21 cellular contexts compared by ENCODE assay signal in the genomic region with DNA sequence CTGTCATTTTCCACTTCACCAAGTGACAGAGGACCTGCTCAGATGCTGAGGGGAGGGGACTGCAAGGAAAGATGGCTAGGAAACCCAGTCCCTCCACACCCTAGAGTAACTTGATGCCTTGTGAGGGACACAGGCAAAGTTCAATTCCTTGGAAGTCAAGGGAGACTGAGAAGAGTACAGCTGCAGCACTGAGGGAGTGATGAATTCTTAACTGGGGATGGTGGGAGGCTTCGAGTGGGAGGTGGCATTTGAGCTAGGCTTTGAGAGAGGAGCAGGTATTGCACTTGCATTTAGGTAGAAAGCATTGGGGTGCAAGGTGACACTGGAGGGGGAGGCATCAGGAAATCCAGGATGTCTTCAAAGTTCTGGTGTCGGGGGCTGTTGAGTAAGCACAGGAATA. TPM values are rescaled to one million over a fixed set of nuclear protein-coding genes. Genes with fewer than 3 reads are reported as not detected.
DNase-seq lines count a peak whose midpoint lies in the region; ATAC-seq and TF ChIP-seq lines count a peak whose summit lies in the region.
"Had no signal": no experiment of that assay in that cellular context is flagged by ENCODE, and none has a peak within 500 bp of the region (broad histone marks: within the 10 kb centered on the region; RNA-seq: fewer than 3 reads in every experiment).

No MANE protein-coding gene starts in this region.

- H3K9me3 ChIP-seq in osteoblast (ENCODE audit: low read depth, low read length) (no peaks in the 10 kb centered on the region), BE2C (no peaks in the 10 kb centered on the region)
- H3K9me3 ChIP-seq: A549, BLaER1 had no signal

- TF ChIP-seq CTCF in osteoblast (IDR thresholded peaks at IDR 0.05; ENCODE audit: extremely low read depth, low read depth, low read length) (no peak), mesothelial cell of epicardium (IDR thresholded peaks at IDR 0.05; ENCODE audit: unreplicated experiment) (no peak), BE2C (IDR thresholded peaks at IDR 0.05; ENCODE audit: low read depth, low read length) (no peak), omental fat pad (IDR thresholded peaks at IDR 0.05) (no peak)

- intact Hi-C loops in head of caudate nucleus (cut with DNase I): no loop called here

- no peak overlapping the region for H3K4me2 ChIP-seq in osteoblast (ENCODE audit: insufficient read depth, low read length)
- H3K4me2 ChIP-seq: A549, BLaER1 had no signal

- H3K27me3 Mint-ChIP-seq in activated T-cell treated with anti-CD3 and anti-CD28 coated beads, Interleukin-2, amount 50 U/mL, for 24 hours: no peaks in the 10 kb centered on the region
- no peaks in the 10 kb centered on the region for H3K27me3 Mint-ChIP-seq in mesothelial cell of epicardium (ENCODE audit: low read depth)
- H3K27me3 Mint-ChIP-seq: CD4-positive, alpha-beta memory T cell had no signal

- no peaks in the 10 kb centered on the region for H3K4me1 Mint-ChIP-seq in activated T-cell treated with anti-CD3 and anti-CD28 coated beads, Interleukin-2, amount 50 U/mL, for 24 hours (ENCODE audit: low read depth)
- no peaks in the 10 kb centered on the region for H3K4me1 Mint-ChIP-seq in mesothelial cell of epicardium

- H3K4me3 ChIP-seq in osteoblast (ENCODE audit: insufficient read depth, low read length): no peak overlapping the region
- no peak overlapping the region for H3K4me3 ChIP-seq in BE2C (ENCODE audit: low read depth, low read length)
- H3K4me3 ChIP-seq: A549, BLaER1, GM12878, GM23248 had no signal

- no peak overlapping the region for H3K27ac ChIP-seq in osteoblast (ENCODE audit: low read depth, low read length)
- H3K27ac ChIP-seq: 22Rv1, A549, BLaER1, GM23248 had no signal

- no peak for ATAC-seq in omental fat pad (ENCODE audit: low FRiP score)
- ATAC-seq: GM12878 had no signal

- H3K9me3 Mint-ChIP-seq in activated T-cell treated with anti-CD3 and anti-CD28 coated beads, Interleukin-2, amount 50 U/mL, for 24 hours: no peaks in the 10 kb centered on the region
- no peaks in the 10 kb centered on the region for H3K9me3 Mint-ChIP-seq in mesothelial cell of epicardium
- H3K9me3 Mint-ChIP-seq: CD4-positive, alpha-beta memory T cell had no signal

- H3K36me3 ChIP-seq in osteoblast (ENCODE audit: insufficient read depth, low read length) (peaks cover 42% of the 10 kb centered on the region), BE2C (no peaks in the 10 kb centered on the region)
- H3K36me3 ChIP-seq: BLaER1 had no signal

- DNase-seq in activated T-cell treated with anti-CD3 and anti-CD28 coated beads, Interleukin-2, amount 50 U/mL, for 24 hours: no peak
- DNase-seq in activated T-cell treated with anti-CD3 and anti-CD28 coated beads for 4 hours (no peak), head of caudate nucleus (peak in 38 of 42 donors; percentile 28 to 91 (median 69)), osteoblast (ENCODE audit: insufficient read length, low spot score, missing footprints) (peak; percentile 34), mesothelial cell of epicardium (ENCODE audit: low spot score in 2 of 2, unreplicated experiment in 2 of 2) (no peak), BE2C (no peak), omental fat pad (ENCODE audit: low spot score) (no peak)
- DNase-seq: CD4-positive, alpha-beta memory T cell; DMS53; DND-41; EL; GM23248; HCEC 1CT had no signal

- H3K4me3 Mint-ChIP-seq in activated T-cell treated with anti-CD3 and anti-CD28 coated beads, Interleukin-2, amount 50 U/mL, for 24 hours: no peak overlapping the region
- H3K4me3 Mint-ChIP-seq in mesothelial cell of epicardium: no peak overlapping the region
- H3K4me3 Mint-ChIP-seq: CD14-positive monocyte; CD4-positive, alpha-beta memory T cell had no signal

- peak overlapping the region; percentile 0 for H3K27ac Mint-ChIP-seq in activated T-cell treated with anti-CD3 and anti-CD28 coated beads, Interleukin-2, amount 50 U/mL, for 24 hours
- no peak overlapping the region for H3K27ac Mint-ChIP-seq in mesothelial cell of epicardium
- H3K27ac Mint-ChIP-seq: CD14-positive monocyte; CD4-positive, alpha-beta memory T cell had no signal

- H3K27me3 ChIP-seq in osteoblast (ENCODE audit: insufficient read depth, low read length) (no peaks in the 10 kb centered on the region), BE2C (0 out of 2 replicates have a peak, but pooled peaks cover 7% of the 10 kb centered on the region)
- H3K27me3 ChIP-seq: BLaER1 had no signal

- H3K36me3 Mint-ChIP-seq in activated T-cell treated with anti-CD3 and anti-CD28 coated beads, Interleukin-2, amount 50 U/mL, for 24 hours (ENCODE audit: low read depth): peaks cover 2% of the 10 kb centered on the region
- peaks cover 29% of the 10 kb centered on the region for H3K36me3 Mint-ChIP-seq in mesothelial cell of epicardium

- H4K20me1 ChIP-seq in osteoblast (ENCODE audit: insufficient read depth, low read length): no peaks in the 10 kb centered on the region
- H4K20me1 ChIP-seq: BLaER1 had no signal

- H3K4me1 ChIP-seq in osteoblast (ENCODE audit: insufficient read depth, low read length) (no peaks in the 10 kb centered on the region), BE2C (no peaks in the 10 kb centered on the region)

- no peaks in the 10 kb centered on the region for H3K79me2 ChIP-seq in osteoblast (ENCODE audit: insufficient read depth, low read length)

- no peak overlapping the region for H2AFZ ChIP-seq in osteoblast (ENCODE audit: low read length)
- H2AFZ ChIP-seq: GM23248 had no signal

RNA-seq across cellular contexts. Expression of a gene that starts 10.4 kb away (rescaled TPM):
- total RNA-seq in osteoblast (14.8 and 16.5 TPM in 2 replicates), mesothelial cell of epicardium (35.3 to 35.9 TPM (median 35.3 TPM) in 3 replicates), omental fat pad (10 to 100 TPM; 33.9 to 60.8 (median 52.5) TPM)
- polyA plus RNA-seq in BE2C (2012; ENCODE audit: insufficient read depth, insufficient read length, low read depth): 56.4 TPM

RNA-seq across cellular contexts. Expression of a gene that starts 17.8 kb away (rescaled TPM):
- total RNA-seq in osteoblast (under 0.01 and 0.29 TPM in 2 replicates), mesothelial cell of epicardium (44.6 to 53.3 TPM (median 46.4 TPM) in 3 replicates), omental fat pad (10 to 100 TPM in 3 of 4 donors, not detected in 1; 13.0 to 19.3 (median 14.0) TPM)
- not detected for polyA plus RNA-seq in BE2C (2012; ENCODE audit: insufficient read depth, insufficient read length, low read depth)
- total RNA-seq: CD4-positive, alpha-beta memory T cell; GM23248; H4; HT1080 had no signal
- polyA plus RNA-seq: CD14-positive monocyte; CD4-positive, alpha-beta memory T cell; GM23248 had no signal

RNA-seq across cellular contexts. Expression of a gene that starts 20.1 kb away (rescaled TPM):
- total RNA-seq in osteoblast (40.4 and 44.2 TPM in 2 replicates), mesothelial cell of epicardium (141 to 146 TPM (median 142 TPM) in 3 replicates), omental fat pad (10 to 100 TPM; 13.8 to 23.8 (median 15.7) TPM)
- 2.5 TPM for polyA plus RNA-seq in BE2C (2012; ENCODE audit: insufficient read depth, insufficient read length, low read depth)

RNA-seq across cellular contexts. Expression of a gene that starts 32.1 kb away (rescaled TPM):
- total RNA-seq in osteoblast (10.3 and 10.9 TPM in 2 replicates), mesothelial cell of epicardium (36.8 to 39.1 TPM (median 37.1 TPM) in 3 replicates), omental fat pad (10 to 100 TPM in 2 of 4 donors, 1 to 10 TPM in 2; 8.2 to 12.8 (median 11.0) TPM)
- polyA plus RNA-seq in BE2C (2012; ENCODE audit: insufficient read depth, insufficient read length, low read depth): 30.5 TPM

RNA-seq across cellular contexts. Expression of a gene that starts 51.7 kb away (rescaled TPM):
- total RNA-seq in osteoblast (not detected in 2 replicates), mesothelial cell of epicardium (1.7 to 2.1 TPM (median 1.7 TPM) in 3 replicates), omental fat pad (10 to 100 TPM in 1 of 4 donors, 1 to 10 TPM in 2, under 1 TPM in 1; 0.44 to 16.7 (median 1.9) TPM)
- 2.8 TPM for polyA plus RNA-seq in BE2C (2012; ENCODE audit: insufficient read depth, insufficient read length, low read depth)
- total RNA-seq: G401, GM12878, GM23248, H4, HT1080 had no signal
- polyA plus RNA-seq: A549; CD14-positive monocyte; CD4-positive, alpha-beta memory T cell; GM12878; GM23248 had no signal

Comparison
In these comparisons a context has a peak if more than half of its experiments do, and no peak if none do; other contexts are left out.
1. DNase-seq: peak in head of caudate nucleus (38 of 42) and osteoblast (single experiment); none in activated T-cell treated with anti-CD3 and anti-CD28 coated beads, Interleukin-2, amount 50 U/mL, for 24 hours (single experiment), activated T-cell treated with anti-CD3 and anti-CD28 coated beads for 4 hours (single experiment), mesothelial cell of epicardium (0 of 2), BE2C (single experiment) and omental fat pad (single experiment).